ENCODE assay signal across 10 cellular contexts in the genomic region with DNA sequence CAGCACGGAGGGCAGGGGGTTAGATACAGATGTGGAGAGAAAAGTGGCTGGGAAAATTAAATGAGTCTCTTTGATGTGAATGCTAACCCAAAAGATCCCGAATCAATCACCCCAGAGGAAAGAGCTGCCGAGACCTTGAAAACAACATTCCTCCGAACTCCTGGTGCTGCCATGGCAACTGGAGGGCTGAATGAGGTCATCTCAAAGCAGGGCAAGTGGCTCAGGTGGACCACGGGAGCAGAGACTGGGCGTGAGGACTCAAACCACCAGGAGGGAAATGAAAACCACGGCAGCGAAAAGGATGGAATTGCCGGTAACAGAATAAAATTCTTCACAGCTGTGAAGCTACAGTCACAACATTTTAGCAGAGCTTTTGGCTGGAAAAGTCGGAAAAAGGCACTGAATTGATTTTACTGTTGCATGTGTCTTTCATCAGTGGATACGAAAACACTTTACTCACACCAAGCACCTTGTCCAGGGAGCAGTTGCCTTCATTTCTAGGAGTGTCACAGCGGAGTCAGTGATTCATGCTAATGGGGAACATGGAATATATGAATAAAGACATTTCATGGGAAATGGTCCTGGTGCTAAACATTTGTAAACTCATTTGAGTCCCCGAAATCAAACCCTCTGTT. TPM values are rescaled to one million over a fixed set of nuclear protein-coding genes. Genes with fewer than 3 reads are reported as not detected.
A peak's percentile ranks its signal among the peaks of the same experiment; 100 is the strongest.
DNase-seq lines count a peak whose midpoint lies in the region; ATAC-seq lines count a peak whose summit lies in the region.
"Had no signal": no experiment of that assay in that cellular context is flagged by ENCODE, and none has a peak within 500 bp of the region (broad histone marks: within the 10 kb centered on the region; RNA-seq: fewer than 3 reads in every experiment).

No MANE protein-coding gene starts in this region.

- no peaks in the 10 kb centered on the region for H3K9me3 ChIP-seq in skeletal muscle satellite cell (replicated peaks; ENCODE audit: low read length)

- peaks cover 5 to 29% of the 10 kb centered on the region in 2 donors for H3K27me3 Mint-ChIP-seq in stimulated activated naive B cell treated with anti-CD40 and anti-IgM and Interleukin-4, amounts not matched to agents 10 μg/mL and 1 μg/mL and 100 μg/mL, for 72 hours

- no peaks in the 10 kb centered on the region for H3K36me3 ChIP-seq in skeletal muscle satellite cell (ENCODE audit: insufficient read depth, low read length)

- no peaks in the 10 kb centered on the region for H3K36me3 Mint-ChIP-seq in stimulated activated naive B cell treated with anti-CD40 and anti-IgM and Interleukin-4, amounts not matched to agents 10 μg/mL and 1 μg/mL and 100 μg/mL, for 72 hours

- H3K27me3 ChIP-seq in skeletal muscle satellite cell (ENCODE audit: control insufficient read depth, insufficient read depth, low read length): peaks cover 3% of the 10 kb centered on the region

- H3K4me1 ChIP-seq in skeletal muscle satellite cell (ENCODE audit: control insufficient read depth, insufficient read depth, low read length): no peaks in the 10 kb centered on the region

- H3K4me2 ChIP-seq in skeletal muscle satellite cell (ENCODE audit: low read length): peak overlapping the region; percentile 16

- no peak overlapping the region for H3K9ac ChIP-seq in skeletal muscle satellite cell (ENCODE audit: low read depth, low read length)

- H3K9me3 Mint-ChIP-seq in stimulated activated naive B cell treated with anti-CD40 and anti-IgM and Interleukin-4, amounts not matched to agents 10 μg/mL and 1 μg/mL and 100 μg/mL, for 72 hours: peaks cover 3 to 12% of the 10 kb centered on the region in 2 donors

- ATAC-seq in HG02981 (IDR thresholded peaks at IDR 0.05; ENCODE audit: unreplicated experiment): no peak
- no peak for ATAC-seq in stimulated activated naive B cell treated with anti-CD40 and anti-IgM and Interleukin-4, amounts not matched to agents 10 μg/mL and 1 μg/mL and 100 μg/mL, for 72 hours (replicated peaks)

- DNase-seq in DMS 273 (lab: John Stamatoyannopoulos, UW; ENCODE audit: unreplicated experiment): peak; percentile 66
- no peak for DNase-seq in DMS 273 treated with DMSO at 0.1 percent for 48 hours (lab: John Stamatoyannopoulos, UW)
- peak; percentile 88 for DNase-seq in astrocyte of the hippocampus (ENCODE audit: low read depth, low spot score)
- DNase-seq in iPS DF 4.7 (ENCODE audit: extremely low read depth, low spot score): peak; percentile 14
- DNase-seq in NCI-H2081 (lab: John Stamatoyannopoulos, UW): no peak
- DNase-seq in stimulated activated naive B cell treated with anti-CD40 and anti-IgM and Interleukin-4, amounts not matched to agents 10 μg/mL and 1 μg/mL and 100 μg/mL, for 72 hours: no peak
- DNase-seq: KG1, SIG-M5 had no signal

- H3K4me3 Mint-ChIP-seq in stimulated activated naive B cell treated with anti-CD40 and anti-IgM and Interleukin-4, amounts not matched to agents 10 μg/mL and 1 μg/mL and 100 μg/mL, for 72 hours: no peak overlapping the region

- no peaks in the 10 kb centered on the region for H3K4me1 Mint-ChIP-seq in stimulated activated naive B cell treated with anti-CD40 and anti-IgM and Interleukin-4, amounts not matched to agents 10 μg/mL and 1 μg/mL and 100 μg/mL, for 72 hours

- no peak overlapping the region for H3K27ac Mint-ChIP-seq in stimulated activated naive B cell treated with anti-CD40 and anti-IgM and Interleukin-4, amounts not matched to agents 10 μg/mL and 1 μg/mL and 100 μg/mL, for 72 hours

- no peak overlapping the region for H3K4me3 ChIP-seq in skeletal muscle satellite cell (ENCODE audit: low read length)

RNA-seq across cellular contexts. Expression of a gene that starts 23.3 kb away (rescaled TPM):
- not detected in 2 replicates for total RNA-seq in skeletal muscle satellite cell (2012; rRNA removed)

Comparison
In these comparisons a context has a peak if more than half of its experiments do, and no peak if none do; other contexts are left out.
1. DNase-seq: peak in DMS 273 (single experiment), astrocyte of the hippocampus (single experiment) and iPS DF 4.7 (single experiment); none in DMS 273 treated with DMSO at 0.1 percent for 48 hours (single experiment), NCI-H2081 (0 of 2) and stimulated activated naive B cell treated with anti-CD40 and anti-IgM and Interleukin-4, amounts not matched to agents 10 μg/mL and 1 μg/mL and 100 μg/mL, for 72 hours (single experiment).